ENCODE assay signal across 9 cellular contexts in the genomic region with DNA sequence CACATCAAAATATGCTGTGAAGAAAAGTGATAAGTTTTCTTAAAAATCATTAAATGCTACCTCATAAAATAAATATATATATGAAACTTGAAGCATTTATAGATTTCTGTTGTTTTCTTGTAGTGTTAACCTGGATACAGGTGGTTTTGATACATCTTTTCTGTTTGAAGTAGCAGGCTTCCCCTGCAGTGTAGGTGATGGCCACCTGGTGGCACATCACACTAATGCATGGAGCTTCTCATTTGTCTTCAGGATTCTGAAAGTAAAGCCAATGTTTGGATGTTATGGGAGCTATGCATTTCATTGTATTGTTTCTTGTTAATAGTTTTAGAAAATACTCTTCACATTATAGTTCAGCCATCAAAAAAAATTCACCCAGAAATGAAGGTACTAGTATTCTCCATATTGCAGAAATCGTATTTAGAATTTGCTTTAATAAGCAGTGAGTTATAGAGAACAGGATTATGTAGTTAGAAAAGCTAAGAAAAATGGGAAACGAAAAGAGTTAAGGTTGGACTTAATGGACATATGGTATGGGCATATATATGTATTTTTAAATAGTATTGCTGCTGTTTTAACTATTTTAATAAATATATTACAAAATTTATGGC. TPM values are rescaled to one million over a fixed set of nuclear protein-coding genes. Genes with fewer than 3 reads are reported as not detected.
DNase-seq lines count a peak whose midpoint lies in the region; ATAC-seq and TF ChIP-seq lines count a peak whose summit lies in the region.
"Had no signal": no experiment of that assay in that cellular context is flagged by ENCODE, and none has a peak within 500 bp of the region (broad histone marks: within the 10 kb centered on the region; RNA-seq: fewer than 3 reads in every experiment).

No MANE protein-coding gene starts in this region.

- H3K9me3 ChIP-seq in Panc1 (ENCODE audit: control insufficient read depth, insufficient read depth, low read depth, low read length) (no peaks in the 10 kb centered on the region), endodermal cell (ENCODE audit: control insufficient read depth, low read length) (no peaks in the 10 kb centered on the region), psoas muscle (no peaks in the 10 kb centered on the region)

- no peak overlapping the region for H3K9ac ChIP-seq in endodermal cell (ENCODE audit: extremely low read depth, low read length, poor library complexity, severe bottlenecking)

- H3K4me3 ChIP-seq in Panc1 (ENCODE audit: low read depth in 2 of 2, low read length in 2 of 2) (no peak overlapping the region), endodermal cell (ENCODE audit: low read length) (no peak overlapping the region), psoas muscle (no peak overlapping the region)

- POLR2A ChIA-PET in Panc1 (lab: Charles Lee): no interaction called here

- BruUV-seq in Panc1 (replicated peaks; lab: Mats Ljungman, UMichigan): no TSS peak

- in situ Hi-C loops in Panc1 (cut with HindIII; ENCODE audit: low pct_unique_long_range_greater_than_20kb, low sequenced_read_pairs): no loop called here

- no peak overlapping the region for H3K4me3 Mint-ChIP-seq in endodermal cell
- H3K4me3 Mint-ChIP-seq: CD8-positive, alpha-beta memory T cell had no signal

- intact Hi-C loops in Panc1 (cut with micrococcal nuclease; ENCODE audit: unreplicated experiment): no loop called here
- intact Hi-C loops in psoas muscle (cut with DNase I): no loop called here

- H3K36me3 Mint-ChIP-seq in endodermal cell (ENCODE audit: low read depth): peaks cover 36% of the 10 kb centered on the region

- H3K9me3 Mint-ChIP-seq in endodermal cell: no peaks in the 10 kb centered on the region
- H3K9me3 Mint-ChIP-seq: CD8-positive, alpha-beta memory T cell had no signal

- no peaks in the 10 kb centered on the region for H3K4me1 ChIP-seq in Panc1 (ENCODE audit: control insufficient read depth, insufficient read depth, low read length)
- H3K4me1 ChIP-seq in endodermal cell (ENCODE audit: control insufficient read depth, insufficient read depth, low read length): no peaks in the 10 kb centered on the region
- H3K4me1 ChIP-seq in psoas muscle: no peaks in the 10 kb centered on the region

- no peaks in the 10 kb centered on the region for H3K27me3 Mint-ChIP-seq in endodermal cell (ENCODE audit: insufficient read depth)
- H3K27me3 Mint-ChIP-seq: CD8-positive, alpha-beta memory T cell had no signal

- no peaks in the 10 kb centered on the region for H3K27me3 ChIP-seq in Panc1 (ENCODE audit: control insufficient read depth, insufficient read depth, low read length)
- no peaks in the 10 kb centered on the region for H3K27me3 ChIP-seq in endodermal cell (ENCODE audit: control insufficient read depth, insufficient read depth, low read length, poor library complexity, severe bottlenecking)
- no peaks in the 10 kb centered on the region for H3K27me3 ChIP-seq in psoas muscle (ENCODE audit: insufficient read depth in 3 of 3, low read length in 2 of 3)

- CTCF ChIA-PET in Panc1 (lab: Charles Lee): interaction anchor here (0.6 kb wide), 2 partner anchors 24 to 188 kb away, joined by 4 read pairs; no protein-coding TSS in a partner anchor

- H3K27ac ChIP-seq in Panc1 (ENCODE audit: low read length) (no peak overlapping the region), endodermal cell (ENCODE audit: low read depth, low read length) (no peak overlapping the region), psoas muscle (no peak overlapping the region)

- 84 to 100% methylated on average over 1 to 2 of the region's 2 CpGs for WGBS in endodermal cell (ENCODE audit: insufficient coverage in 1 of 2, insufficient read length in 1 of 2), 2 experiments
- 85 to 90% (median 86%) methylated on average over 2 of the region's 2 CpGs for WGBS in psoas muscle, 3 donors

- TF ChIP-seq CTCF in Panc1 (IDR thresholded peaks at IDR 0.05) (peak; percentile 71; the same call in 1 of the 2 replicates), endodermal cell (conservative IDR thresholded peaks at IDR 0.05) (peak; percentile 92), psoas muscle (IDR thresholded peaks at IDR 0.05) (peak; percentile 36)

- DNase-seq in NCI-H2081 (lab: John Stamatoyannopoulos, UW) (peak; percentile 43 to 63), NCI-H2081 treated with DMSO at 0.1 percent for 48 hours (lab: John Stamatoyannopoulos, UW) (no peak), Panc1 (ENCODE audit: low read depth, low spot score) (no peak), endodermal cell (peak; percentile 77), psoas muscle (no peak)
- DNase-seq in stimulated activated CD8-positive, alpha-beta memory T cell treated with anti-CD3 and anti-CD28 coated beads, Interleukin-4, amount 100 ng/mL, for 48 hours: no peak

- H3K36me3 ChIP-seq in Panc1 (ENCODE audit: control insufficient read depth, insufficient read depth, low read length): peaks cover 12% of the 10 kb centered on the region
- peaks cover 46% of the 10 kb centered on the region for H3K36me3 ChIP-seq in endodermal cell (ENCODE audit: control insufficient read depth, insufficient read depth, low read length)
- H3K36me3 ChIP-seq in psoas muscle (ENCODE audit: insufficient read depth in 1 of 2, low read depth in 1 of 2): peaks cover 5 to 24% of the 10 kb centered on the region in 2 donors

- peak; percentile 83 for ATAC-seq in GM19467 (IDR thresholded peaks at IDR 0.05; ENCODE audit: unreplicated experiment)
- ATAC-seq in HG03460 (IDR thresholded peaks at IDR 0.05; ENCODE audit: unreplicated experiment): peak; percentile 78
- no peak for ATAC-seq in Panc1
- no peak for ATAC-seq in psoas muscle

- H3K4me1 Mint-ChIP-seq in endodermal cell: peaks cover 2% of the 10 kb centered on the region

- H3K27ac Mint-ChIP-seq in endodermal cell: no peak overlapping the region
- H3K27ac Mint-ChIP-seq: CD8-positive, alpha-beta memory T cell had no signal

RNA-seq across cellular contexts. Expression of gene GPR180, which starts 18.7 kb away (rescaled TPM):
- 7.1 TPM for total RNA-seq in Panc1 (2021; ENCODE audit: unreplicated experiment)
- 2.6 TPM for polyA plus RNA-seq in Panc1 (2012; ENCODE audit: insufficient read length)
- total RNA-seq in endodermal cell: 1 to 10 TPM; 6.6 to 6.9 TPM
- 5.3 TPM for polyA plus RNA-seq in endodermal cell (2013, experiment 1 of 2)
- 5.4 TPM for polyA plus RNA-seq in endodermal cell (2013, experiment 2 of 2)
- total RNA-seq in psoas muscle: 1 to 10 TPM; 3.6 to 4.2 (median 4.2) TPM
- polyA plus RNA-seq in psoas muscle: 1 to 10 TPM; 1.6 to 4.0 (median 3.4) TPM

RNA-seq across cellular contexts. Expression of gene TGDS, which starts 24.4 kb away (rescaled TPM):
- total RNA-seq in Panc1 (2021; ENCODE audit: unreplicated experiment) (7.9 TPM), endodermal cell (10 to 100 TPM; 11.3 to 14.1 TPM), psoas muscle (1 to 10 TPM; 3.1 to 3.8 (median 3.3) TPM)
- 4.7 TPM for polyA plus RNA-seq in Panc1 (2012; ENCODE audit: insufficient read length)
- polyA plus RNA-seq in endodermal cell (2013, experiment 1 of 2): 17.5 TPM
- polyA plus RNA-seq in endodermal cell (2013, experiment 2 of 2): 18.5 TPM
- polyA plus RNA-seq in psoas muscle: 1 to 10 TPM; 2.4 to 6.2 (median 4.5) TPM

Comparison
In these comparisons a context has a peak if more than half of its experiments do, and no peak if none do; other contexts are left out.
1. DNase-seq: peak in NCI-H2081 (2 of 2) and endodermal cell (single experiment); none in NCI-H2081 treated with DMSO at 0.1 percent for 48 hours (single experiment), Panc1 (single experiment), psoas muscle (0 of 2) and stimulated activated CD8-positive, alpha-beta memory T cell treated with anti-CD3 and anti-CD28 coated beads, Interleukin-4, amount 100 ng/mL, for 48 hours (single experiment).
2. ATAC-seq: peak in GM19467 (single experiment) and HG03460 (single experiment); none in Panc1 (single experiment) and psoas muscle (0 of 4).
3. CTCF ChIP-seq: peak in every context shown above with its lines; median percentile 92 in endodermal cell; 71 in Panc1; 36 in psoas muscle.